8 cellular contexts compared by ENCODE assay signal in genomic region chr14:101706509-101707284, GRCh38. TPM values are rescaled to one million over a fixed set of nuclear protein-coding genes. Genes with fewer than 3 reads are reported as not detected.
DNase-seq lines count a peak whose midpoint lies in the region; ATAC-seq, FAIRE-seq and TF ChIP-seq lines count a peak whose summit lies in the region.

No MANE protein-coding gene starts in this region.

- no peaks in the 10 kb centered on the region for H3K79me2 ChIP-seq in HepG2 (ENCODE audit: insufficient read depth, low read length)

- H3K4me1 Mint-ChIP-seq in T-helper 1 cell treated with Interleukin-12 subunit alpha and Interleukin-12 subunit beta and Interleukin-4 antibody, amounts not matched to agents 30 μg/mL and 1 μg/mL, for 36 hours (ENCODE audit: low read depth): peaks cover 23% of the 10 kb centered on the region
- peaks cover 18% of the 10 kb centered on the region for H3K4me1 Mint-ChIP-seq in activated naive CD8-positive, alpha-beta T cell treated with anti-CD3 and anti-CD28 coated beads, Interleukin-2, amount 10 ng/mL, durations not matched to agents 7 days and 5 days
- peaks cover 29% of the 10 kb centered on the region for H3K4me1 Mint-ChIP-seq in WTC11

- intact Hi-C loops in HepG2 (cut with micrococcal nuclease; ENCODE audit: unreplicated experiment): loop anchor here (1.0 to 5.0 kb wide), 3 partner anchors 65 to 391 kb away; no protein-coding TSS in a partner anchor

- no peak for FAIRE-seq in HepG2 (lab: Jason Lieb, UNC)

- H3K27me3 Mint-ChIP-seq in T-helper 1 cell treated with Interleukin-12 subunit alpha and Interleukin-12 subunit beta and Interleukin-4 antibody, amounts not matched to agents 30 μg/mL and 1 μg/mL, for 36 hours (ENCODE audit: low read depth): peaks cover 22% of the 10 kb centered on the region
- H3K27me3 Mint-ChIP-seq in activated naive CD8-positive, alpha-beta T cell treated with anti-CD3 and anti-CD28 coated beads, Interleukin-2, amount 10 ng/mL, durations not matched to agents 7 days and 5 days: peaks cover 17% of the 10 kb centered on the region
- H3K27me3 Mint-ChIP-seq in WTC11 (ENCODE audit: low read depth): peaks cover 49% of the 10 kb centered on the region

- H3K4me3 Mint-ChIP-seq in T-helper 1 cell treated with Interleukin-12 subunit alpha and Interleukin-12 subunit beta and Interleukin-4 antibody, amounts not matched to agents 30 μg/mL and 1 μg/mL, for 36 hours: no peak overlapping the region
- H3K4me3 Mint-ChIP-seq in activated naive CD8-positive, alpha-beta T cell treated with anti-CD3 and anti-CD28 coated beads, Interleukin-2, amount 10 ng/mL, durations not matched to agents 7 days and 5 days: peak overlapping the region; percentile 63
- no peak overlapping the region for H3K4me3 Mint-ChIP-seq in WTC11

- peak overlapping the region; percentile 69 for H3K27ac Mint-ChIP-seq in T-helper 1 cell treated with Interleukin-12 subunit alpha and Interleukin-12 subunit beta and Interleukin-4 antibody, amounts not matched to agents 30 μg/mL and 1 μg/mL, for 36 hours
- H3K27ac Mint-ChIP-seq in activated naive CD8-positive, alpha-beta T cell treated with anti-CD3 and anti-CD28 coated beads, Interleukin-2, amount 10 ng/mL, durations not matched to agents 7 days and 5 days: peak overlapping the region; percentile 81
- no peak overlapping the region for H3K27ac Mint-ChIP-seq in WTC11

- H3K36me3 Mint-ChIP-seq in T-helper 1 cell treated with Interleukin-12 subunit alpha and Interleukin-12 subunit beta and Interleukin-4 antibody, amounts not matched to agents 30 μg/mL and 1 μg/mL, for 36 hours (ENCODE audit: low read depth): no peaks in the 10 kb centered on the region
- no peaks in the 10 kb centered on the region for H3K36me3 Mint-ChIP-seq in activated naive CD8-positive, alpha-beta T cell treated with anti-CD3 and anti-CD28 coated beads, Interleukin-2, amount 10 ng/mL, durations not matched to agents 7 days and 5 days
- H3K36me3 Mint-ChIP-seq in WTC11: peaks cover 2% of the 10 kb centered on the region; the same call in 1 of the 2 replicates

- 11% methylated on average over 3 of the region's 22 CpGs for WGBS in HepG2 (ENCODE audit: low lambda C conversion rate)

- H4K20me1 ChIP-seq in HepG2 (ENCODE audit: insufficient read depth, low read length): no peaks in the 10 kb centered on the region

- peaks cover 53% of the 10 kb centered on the region for H3K4me1 ChIP-seq in HepG2 (ENCODE audit: insufficient read depth, low read length)
- peaks cover 17% of the 10 kb centered on the region for H3K4me1 ChIP-seq in stomach smooth muscle (ENCODE audit: control insufficient read depth, insufficient read depth, low read length)
- peaks cover 3% of the 10 kb centered on the region for H3K4me1 ChIP-seq in SJCRH30

- no peak for ATAC-seq in activated naive CD8-positive, alpha-beta T cell treated with anti-CD3 and anti-CD28 coated beads, Interleukin-2, amount 10 ng/mL, durations not matched to agents 7 days and 5 days (ENCODE audit: low read depth)
- ATAC-seq in HepG2 (peak; percentile 60), WTC11 (no peak), HG03521 (IDR thresholded peaks at IDR 0.05; ENCODE audit: unreplicated experiment) (no peak)

- H3K4me3 ChIP-seq in HepG2 (replicated peaks in 1 of 3; ENCODE audit: insufficient read depth in 1 of 3, low read depth in 2 of 3, low read length in 3 of 3) (peak overlapping the region; percentile 24 to 67 (median 41); a peak in 5 of 6 replicates), stomach smooth muscle (ENCODE audit: low read length in 2 of 2) (no peak overlapping the region), SJCRH30 (no peak overlapping the region)

- H3K27ac ChIP-seq in HepG2 (ENCODE audit: extremely low read length, insufficient read depth, low read length) (peak overlapping the region; percentile 48), stomach smooth muscle (ENCODE audit: low read length) (no peak overlapping the region), SJCRH30 (no peak overlapping the region)

- no peaks in the 10 kb centered on the region for H3K9me3 Mint-ChIP-seq in T-helper 1 cell treated with Interleukin-12 subunit alpha and Interleukin-12 subunit beta and Interleukin-4 antibody, amounts not matched to agents 30 μg/mL and 1 μg/mL, for 36 hours
- no peaks in the 10 kb centered on the region for H3K9me3 Mint-ChIP-seq in activated naive CD8-positive, alpha-beta T cell treated with anti-CD3 and anti-CD28 coated beads, Interleukin-2, amount 10 ng/mL, durations not matched to agents 7 days and 5 days
- H3K9me3 Mint-ChIP-seq in WTC11: peaks cover 6% of the 10 kb centered on the region; the same call in 1 of the 2 replicates

- TF ChIP-seq CTCF in HepG2 (CRISPR knock-in tag; IDR thresholded peaks at IDR 0.05) (no peak; the same call in 1 of the 2 replicates), WTC11 (IDR thresholded peaks at IDR 0.05) (no peak)

- no peak for TF ChIP-seq POLR2A in HepG2 (IDR thresholded peaks at IDR 0.05; ENCODE audit: insufficient read depth in 1 of 2, low read depth in 2 of 2, low read length in 2 of 2)

- H3K9ac ChIP-seq in HepG2 (ENCODE audit: insufficient read depth, low read depth, low read length): peak overlapping the region; percentile 42
- peak overlapping the region; percentile 9 to 29 for H3K9ac ChIP-seq in stomach smooth muscle (ENCODE audit: low read length in 2 of 2)

- in situ Hi-C loops in HepG2 (cut with HindIII; ENCODE audit: extremely low pct_ligation_motif_present, low pct_unique_long_range_greater_than_20kb): loop anchor here (25.0 kb wide), 1 partner anchor 381 kb away; the partner anchor contains the start of gene HSP90AA1

- CTCF ChIA-PET in HepG2 (lab: Yijun Ruan, JAX; ENCODE audit: low intra/inter-chr PET ratio, low total read pairs) (interaction anchor here (1.4 to 2.0 kb wide), 3 partner anchors 64 to 254 kb away, joined by 3 to 12 read pairs (median 6); no protein-coding TSS in a partner anchor), WTC11 (lab: Charles Lee) (interaction anchor here (0.6 to 2.7 kb wide), 35 partner anchors 11 to 1474 kb away, joined by 3 to 31 read pairs (median 4); partner anchors contain the start of gene DYNC1H1)

- peak overlapping the region; percentile 97 for H3K4me2 ChIP-seq in HepG2 (ENCODE audit: low read depth, low read length)

- H2AFZ ChIP-seq in HepG2 (ENCODE audit: low read length): no peak overlapping the region

- DNase-seq in T-helper 1 cell (no peak), HepG2 (ENCODE audit: low spot score) (no peak), WTC11 (ENCODE audit: low spot score) (no peak), SJCRH30 (no peak)
- no peak for DNase-seq in activated naive CD8-positive, alpha-beta T cell treated with anti-CD3 and anti-CD28 coated beads, Interleukin-2, amount 10 ng/mL, durations not matched to agents 7 days and 5 days

- H3K36me3 ChIP-seq in HepG2 (replicated peaks in 1 of 2; ENCODE audit: control insufficient read depth in 1 of 2, insufficient read depth in 2 of 2, low read length in 2 of 2) (no peaks in the 10 kb centered on the region), stomach smooth muscle (ENCODE audit: control insufficient read depth in 2 of 2, insufficient read depth in 2 of 2, low read length in 2 of 2) (no peaks in the 10 kb centered on the region), SJCRH30 (no peaks in the 10 kb centered on the region)

- H3K27me3 ChIP-seq in HepG2 (ENCODE audit: control insufficient read depth in 1 of 2, insufficient read depth in 2 of 2, low read length in 2 of 2) (no peaks in the 10 kb centered on the region), stomach smooth muscle (ENCODE audit: control insufficient read depth in 1 of 2, insufficient read depth in 2 of 2, low read length in 2 of 2) (peaks cover 12 to 16% of the 10 kb centered on the region in 2 donors), SJCRH30 (no peaks in the 10 kb centered on the region)

- no TSS peak for BruUV-seq in HepG2 (replicated peaks; lab: Mats Ljungman, UMichigan)

- POLR2A ChIA-PET in activated naive CD8-positive, alpha-beta T cell treated with anti-CD3 and anti-CD28 coated beads, Interleukin-2, amount 10 ng/mL, durations not matched to agents 7 days and 5 days (lab: Charles Lee): interaction anchor here (0.6 to 2.7 kb wide), 12 partner anchors 16 to 599 kb away, joined by 3 to 14 read pairs (median 7); partner anchors contain the start of gene MOK
- POLR2A ChIA-PET in HepG2 (lab: Yijun Ruan, JAX): interaction anchor here (0.9 to 2.2 kb wide), 6 partner anchors 25 to 613 kb away, joined by 3 to 9 read pairs (median 7); no protein-coding TSS in a partner anchor
- POLR2A ChIA-PET in WTC11 (lab: Charles Lee): no interaction called here

- H3K9me3 ChIP-seq in HepG2 (ENCODE audit: low read length) (no peaks in the 10 kb centered on the region), stomach smooth muscle (ENCODE audit: control insufficient read depth in 2 of 2, low read length in 2 of 2) (no peaks in the 10 kb centered on the region), SJCRH30 (replicated peaks) (no peaks in the 10 kb centered on the region)

- no peak for TF ChIP-seq RAD21 in HepG2 (CRISPR knock-in tag; IDR thresholded peaks at IDR 0.05)

- TF ChIP-seq EP300 in HepG2 (IDR thresholded peaks at IDR 0.05; ENCODE audit: low read depth in 2 of 2, low read length in 2 of 2) (no peak), HepG2 (CRISPR knock-in tag; IDR thresholded peaks at IDR 0.05; ENCODE audit: borderline replicate concordance) (0 out of 2 replicates have a peak, but pooled peaks have one; percentile 15)

RNA-seq across cellular contexts. Expression of gene PPP2R5C, which starts 54.8 kb away (rescaled TPM):
- total RNA-seq in activated naive CD8-positive, alpha-beta T cell treated with anti-CD3 and anti-CD28 coated beads, Interleukin-2, amount 10 ng/mL, durations not matched to agents 7 days and 5 days: 100 to 1,000 TPM; 369 to 382 TPM
- total RNA-seq in HepG2 (2016; rRNA removed; fragmentation: Illumina TruSeq; extraction: Trizol) (74.3 and 94.8 TPM in 2 replicates), WTC11 (2021) (89.9 to 105 TPM (median 99.9 TPM) in 3 replicates)
- total RNA-seq in HepG2 (2016; cell fraction: cytosol; rRNA removed; fragmentation: Illumina TruSeq; extraction: Trizol; ENCODE audit: low read depth): 82.8 and 86.5 TPM in 2 replicates
- 71.4 and 92.2 TPM in 2 replicates for total RNA-seq in HepG2 (2016; cell fraction: insoluble cytoplasmic fraction; rRNA removed; fragmentation: Illumina TruSeq; extraction: Trizol)
- 125 and 142 TPM in 2 replicates for total RNA-seq in HepG2 (2016; cell fraction: membrane; rRNA removed; fragmentation: Illumina TruSeq; extraction: Trizol)
- total RNA-seq in HepG2 (2016; cell fraction: nucleus; rRNA removed; fragmentation: Illumina TruSeq; extraction: Trizol): 51.6 and 56.6 TPM in 2 replicates
- 68.1 and 78.5 TPM in 2 replicates for polyA plus RNA-seq in HepG2 (2011; rRNA removed)
- polyA plus RNA-seq in HepG2 (2011; cell fraction: cytosol; rRNA removed): 38.4 and 55.1 TPM in 2 replicates
- polyA plus RNA-seq in HepG2 (2011; cell fraction: nucleus; rRNA removed): 57.2 and 60.5 TPM in 2 replicates
- polyA plus RNA-seq in HepG2 (2012): 61.1 and 92.0 TPM in 2 replicates
- polyA plus RNA-seq in HepG2 (2016; cell fraction: cytosol; fragmentation: Illumina TruSeq; extraction: Trizol; ENCODE audit: low read depth): 97.1 and 105 TPM in 2 replicates
- 87.9 and 89.9 TPM in 2 replicates for polyA plus RNA-seq in HepG2 (2016; cell fraction: insoluble cytoplasmic fraction; fragmentation: Illumina TruSeq; extraction: Trizol; ENCODE audit: low read depth)
- 110 and 121 TPM in 2 replicates for polyA plus RNA-seq in HepG2 (2016; cell fraction: membrane; fragmentation: Illumina TruSeq; extraction: Trizol; ENCODE audit: low read depth)
- polyA plus RNA-seq in HepG2 (2016; cell fraction: nucleus; fragmentation: Illumina TruSeq; extraction: Trizol; ENCODE audit: insufficient read depth, low read depth): 63.8 and 64.0 TPM in 2 replicates
- polyA minus RNA-seq in HepG2 (2011; rRNA and poly(A)+ RNA removed; ENCODE audit: low replicate concordance): 69.0 and 106 TPM in 2 replicates
- 67.1 and 70.9 TPM in 2 replicates for polyA minus RNA-seq in HepG2 (2011; cell fraction: cytosol; rRNA and poly(A)+ RNA removed)
- polyA minus RNA-seq in HepG2 (2011; cell fraction: nucleus; rRNA and poly(A)+ RNA removed): 110 and 115 TPM in 2 replicates
- total RNA-seq in SJCRH30 (2014; rRNA removed; shearing (Covaris generic)): 138 and 161 TPM in 2 replicates

Comparison
In these comparisons a context has a peak if more than half of its experiments do, and no peak if none do; other contexts are left out.
1. H3K4me3 ChIP-seq: peak in HepG2 (3 of 3); none in stomach smooth muscle (0 of 2) and SJCRH30 (single experiment).